Comparison of ENCODE assay signal across 7 cellular contexts in the genomic region with DNA sequence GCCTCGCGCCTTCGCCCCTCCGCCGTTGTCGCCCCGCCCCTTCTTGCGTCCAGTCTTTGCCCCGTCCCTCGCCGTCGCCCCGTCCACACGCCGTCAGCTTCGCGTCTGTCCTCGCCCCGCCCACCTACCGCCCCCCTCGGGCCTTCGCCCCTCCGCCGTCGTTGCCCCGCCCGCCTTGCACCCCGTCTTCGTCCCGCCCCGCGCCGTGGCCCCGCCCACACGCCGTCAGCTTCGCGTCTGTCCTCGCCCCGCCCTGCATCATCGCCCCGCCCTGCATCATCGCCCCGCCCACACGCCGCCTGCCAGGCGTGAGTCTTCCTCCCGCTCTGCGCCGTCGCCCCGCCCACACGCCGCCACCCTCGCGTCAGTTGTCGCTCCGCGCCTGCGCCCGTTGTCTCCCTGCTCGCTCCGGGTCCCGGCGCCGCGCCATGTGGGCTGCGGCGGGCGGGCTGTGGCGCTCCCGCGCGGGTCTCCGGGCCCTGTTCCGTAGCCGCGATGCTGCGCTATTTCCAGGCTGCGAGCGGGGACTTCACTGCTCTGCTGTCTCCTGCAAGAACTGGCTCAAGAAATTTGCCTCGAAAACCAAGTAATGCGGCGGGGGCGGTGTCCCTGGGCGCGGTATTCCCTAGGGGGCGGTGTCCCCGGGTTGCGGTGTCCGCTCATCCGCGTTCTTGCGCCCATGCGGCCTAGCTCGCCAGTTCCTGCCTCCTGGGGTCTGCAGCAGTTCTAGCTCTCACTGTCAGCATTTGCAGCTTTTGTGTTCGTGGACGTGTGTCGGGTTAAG. TPM values are rescaled to one million over a fixed set of nuclear protein-coding genes. Genes with fewer than 3 reads are reported as not detected.
DNase-seq lines count a peak whose midpoint lies in the region; ATAC-seq, FAIRE-seq and TF ChIP-seq lines count a peak whose summit lies in the region.

RBFA (plus strand) TSS at position 367 of the 784 bp plus-strand sequence; CDS start at position 429, 62 bp downstream.

- TF ChIP-seq CTCF in astrocyte (IDR thresholded peaks at IDR 0.05; ENCODE audit: insufficient read depth, low read depth, low read length), result no peak

- no peaks in the 10 kb centered on the region for H3K27me3 Mint-ChIP-seq in astrocyte (ENCODE audit: low read depth, unreplicated experiment)

- no peaks in the 10 kb centered on the region for H3K27me3 ChIP-seq in astrocyte (ENCODE audit: insufficient read depth, low read length)

- no peaks in the 10 kb centered on the region for H3K9me3 ChIP-seq in astrocyte (ENCODE audit: insufficient read depth, low read depth, low read length)

- H3K27ac ChIP-seq in astrocyte (ENCODE audit: low read depth, low read length), result peak within 1 kb of the TSS; percentile 88

- H3K4me1 ChIP-seq in astrocyte (ENCODE audit: insufficient read depth, low read length), result peaks cover 17% of the 10 kb centered on the region

- peak within 1 kb of the TSS; percentile 99 for H3K4me2 ChIP-seq in astrocyte (ENCODE audit: low read length)

- ATAC-seq in GM18502 (IDR thresholded peaks at IDR 0.05; ENCODE audit: poor library complexity, unreplicated experiment) (peak; percentile 75), HG02970 (IDR thresholded peaks at IDR 0.05; ENCODE audit: low FRiP score, unreplicated experiment) (peak; percentile 77)

- peaks cover 30% of the 10 kb centered on the region for H3K79me2 ChIP-seq in astrocyte (ENCODE audit: insufficient read depth, low read length)

- H4K20me1 ChIP-seq in astrocyte (ENCODE audit: insufficient read depth, low read length), result peaks cover 15% of the 10 kb centered on the region

- H3K4me3 ChIP-seq in astrocyte (ENCODE audit: insufficient read depth, low read depth, low read length), result peak within 1 kb of the TSS; percentile 83

- H2AFZ ChIP-seq in astrocyte (ENCODE audit: low read depth, low read length), result peak within 1 kb of the TSS; percentile 92

- H3K36me3 Mint-ChIP-seq in astrocyte (ENCODE audit: low read depth, unreplicated experiment), result peaks cover 4% of the 10 kb centered on the region

- intact Hi-C loops in T-helper 2 cell treated with Interferon-gamma antibody and Interleukin-4, amounts not matched to agents 100 ng/mL and 5 ng/mL, for 36 hours (cut with micrococcal nuclease), result loop anchor here (1.0 to 5.0 kb wide), 6 partner anchors 46 to 632 kb away; partner anchors contain the start of genes ADNP2, CTDP1 and TXNL4A

- H3K9ac ChIP-seq in astrocyte (ENCODE audit: low read length), result peak within 1 kb of the TSS; percentile 91

- no peak for FAIRE-seq in astrocyte (lab: Jason Lieb, UNC)

- H3K4me3 Mint-ChIP-seq in astrocyte (ENCODE audit: unreplicated experiment), result peak within 1 kb of the TSS; percentile 94

- peaks cover 11% of the 10 kb centered on the region for H3K4me1 Mint-ChIP-seq in astrocyte (ENCODE audit: low read depth, unreplicated experiment)

- peak; percentile 78 for DNase-seq in NCI-H187 treated with DMSO at 0.1 percent for 48 hours (lab: John Stamatoyannopoulos, UW)
- DNase-seq in astrocyte (ENCODE audit: low read depth), result peak; percentile 90
- DNase-seq in hepatic stellate cell (ENCODE audit: low spot score), result peak; percentile 94
- DNase-seq in renal cortical epithelial cell (ENCODE audit: low read depth), result peak; percentile 87

- H3K27ac Mint-ChIP-seq in astrocyte (ENCODE audit: unreplicated experiment), result peak within 1 kb of the TSS; percentile 95

- H3K36me3 ChIP-seq in astrocyte (ENCODE audit: insufficient read depth, low read length), result peaks cover 2% of the 10 kb centered on the region

- H3K9me3 Mint-ChIP-seq in astrocyte (ENCODE audit: unreplicated experiment), result peaks cover 1% of the 10 kb centered on the region

RNA-seq across cellular contexts. Expression of gene RBFA, which starts in this region (rescaled TPM):
- total RNA-seq in T-helper 2 cell treated with Interferon-gamma antibody and Interleukin-4, amounts not matched to agents 100 ng/mL and 5 ng/mL, for 36 hours, result 28.7 and 31.0 TPM in 2 replicates
- total RNA-seq in astrocyte, result 24.1 and 24.4 TPM in 2 replicates
- 26.0 and 47.1 TPM in 2 replicates for total RNA-seq in renal cortical epithelial cell

Comparison
In these comparisons a context has a peak if more than half of its experiments do, and no peak if none do; other contexts are left out.
1. Peak in every context shown above with its lines: DNase-seq, ATAC-seq, H3K4me3 ChIP-seq and H3K27ac ChIP-seq.